9 cellular contexts compared by ENCODE assay signal in genomic region chr1:12339410-12339809, GRCh38.
DNase-seq lines count a peak whose midpoint lies in the region; ATAC-seq and TF ChIP-seq lines count a peak whose summit lies in the region.
"Had no signal": no experiment of that assay in that cellular context is flagged by ENCODE, and none has a peak within 500 bp of the region (broad histone marks: within the 10 kb centered on the region; RNA-seq: fewer than 3 reads in every experiment).

No MANE protein-coding gene starts in this region.

- no peak overlapping the region for H2AFZ ChIP-seq in PC-9

- DNase-seq in AG09309 (ENCODE audit: low read depth) = no peak
- DNase-seq in NCI-H1930 (lab: John Stamatoyannopoulos, UW) = peak; percentile 58 to 69
- DNase-seq in epithelial cell of proximal tubule (ENCODE audit: low read depth) = no peak
- DNase-seq in activated CD4-positive, alpha-beta T cell treated with anti-CD3 and anti-CD28 coated beads for 48 hours = no peak
- no peak for DNase-seq in PC-9
- no peak for DNase-seq in RPMI8226
- DNase-seq: left cardiac atrium had no signal

- H3K27me3 ChIP-seq in mucosa of rectum (ENCODE audit: control insufficient read depth in 2 of 2, insufficient read depth in 2 of 2, low read length in 2 of 2) = no peaks in the 10 kb centered on the region
- no peaks in the 10 kb centered on the region for H3K27me3 ChIP-seq in PC-9 (ENCODE audit: insufficient read depth, low read depth)

- no TSS peak for BruUV-seq in PC-9 (replicated peaks; lab: Mats Ljungman, UMichigan)

- no peak overlapping the region for H3K4me2 ChIP-seq in PC-9

- H3K4me1 ChIP-seq in mucosa of rectum (ENCODE audit: control insufficient read depth in 2 of 2, insufficient read depth in 2 of 2, low read length in 2 of 2) (peaks cover 8 to 19% of the 10 kb centered on the region in 2 donors), PC-9 (replicated peaks; ENCODE audit: insufficient read depth) (no peaks in the 10 kb centered on the region)

- peak; percentile 26 for TF ChIP-seq CTCF in AG09309 (IDR thresholded peaks at IDR 0.05; ENCODE audit: control insufficient read depth, insufficient read depth, low read depth, low read length, missing control alignments)
- peak; percentile 37 for TF ChIP-seq CTCF in epithelial cell of proximal tubule (conservative IDR thresholded peaks at IDR 0.05; ENCODE audit: low read depth, low read length)
- TF ChIP-seq CTCF in PC-9 (conservative IDR thresholded peaks at IDR 0.05) = no peak

- intact Hi-C loops in PC-9 (cut with micrococcal nuclease; ENCODE audit: unreplicated experiment) = no loop called here

- H3K36me3 ChIP-seq in mucosa of rectum (ENCODE audit: control insufficient read depth in 2 of 2, insufficient read depth in 2 of 2, low read length in 2 of 2) = peaks cover 21 to 23% of the 10 kb centered on the region in 2 donors
- no peaks in the 10 kb centered on the region for H3K36me3 ChIP-seq in PC-9 (ENCODE audit: low read depth)

- H3K4me3 ChIP-seq in AG09309 (ENCODE audit: control insufficient read depth, low read depth, low read length) (no peak overlapping the region), epithelial cell of proximal tubule (ENCODE audit: low read depth, low read length) (no peak overlapping the region), mucosa of rectum (ENCODE audit: low read length in 2 of 2) (no peak overlapping the region), PC-9 (no peak overlapping the region)

- no peak for ATAC-seq in GM21447 (IDR thresholded peaks at IDR 0.05; ENCODE audit: unreplicated experiment)

- no peak overlapping the region for H3K9ac ChIP-seq in mucosa of rectum (ENCODE audit: low read depth in 1 of 2, low read length in 2 of 2)

- H3K9me3 ChIP-seq in mucosa of rectum (ENCODE audit: control insufficient read depth in 2 of 2, low read length in 2 of 2) = no peaks in the 10 kb centered on the region
- H3K9me3 ChIP-seq in PC-9 (ENCODE audit: insufficient read depth, low read depth) = no peaks in the 10 kb centered on the region

- POLR2A ChIA-PET in PC-9 (lab: Charles Lee; ENCODE audit: unreplicated experiment) = no interaction called here

- H3K79me2 ChIP-seq in PC-9 (ENCODE audit: low read depth) = no peaks in the 10 kb centered on the region

- no peaks in the 10 kb centered on the region for H4K20me1 ChIP-seq in PC-9 (ENCODE audit: insufficient read depth)

- H3F3A ChIP-seq in PC-9 (ENCODE audit: insufficient read depth, low read depth) = no peaks in the 10 kb centered on the region

- no peaks in the 10 kb centered on the region for H3K9me2 ChIP-seq in PC-9 (ENCODE audit: insufficient read depth)

- H3K27ac ChIP-seq in mucosa of rectum (ENCODE audit: low read depth in 2 of 2, low read length in 2 of 2) (peak overlapping the region; percentile 15 to 28), PC-9 (no peak overlapping the region)

- CTCF ChIA-PET in PC-9 (lab: Charles Lee) = no interaction called here

Comparison
In these comparisons a context has a peak if more than half of its experiments do, and no peak if none do; other contexts are left out.
1. DNase-seq: peak in NCI-H1930 (2 of 2); none in AG09309 (single experiment), epithelial cell of proximal tubule (single experiment), activated CD4-positive, alpha-beta T cell treated with anti-CD3 and anti-CD28 coated beads for 48 hours (single experiment), PC-9 (0 of 2) and RPMI8226 (single experiment).